25 cellular contexts compared by ENCODE assay signal in the genomic region with DNA sequence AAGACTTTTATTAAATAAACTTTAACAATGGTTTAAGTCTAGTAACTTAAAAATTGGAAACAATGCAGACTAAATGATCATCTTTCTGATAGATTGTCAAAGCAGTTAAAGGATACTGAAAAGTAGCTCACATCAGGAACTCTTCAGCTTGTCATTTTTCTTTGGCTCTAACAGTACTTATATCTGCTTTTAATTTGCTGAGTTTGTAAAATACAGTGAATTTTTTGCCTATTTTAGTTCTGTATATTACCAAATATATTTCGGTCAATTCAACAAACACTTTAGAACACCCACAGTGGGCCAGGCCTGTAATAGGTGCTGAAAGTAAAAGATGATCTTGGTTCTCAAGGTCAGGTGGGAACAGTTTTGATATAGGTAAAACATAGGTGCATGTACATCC.
"Had no signal": no experiment of that assay in that cellular context is flagged by ENCODE, and none has a peak within 500 bp of the region (broad histone marks: within the 10 kb centered on the region; RNA-seq: fewer than 3 reads in every experiment).

No MANE protein-coding gene starts in this region.

- H3K4me2 ChIP-seq: hepatocyte had no signal

- H3K27ac Mint-ChIP-seq: mesothelial cell of epicardium had no signal

- H3K27ac ChIP-seq: coronary artery, dorsolateral prefrontal cortex, esophagus muscularis mucosa, foreskin keratinocyte, gastroesophageal sphincter, heart left ventricle, hepatocyte, left lung, lower lobe of right lung had no signal

- H3K4me3 Mint-ChIP-seq: immature natural killer cell, mesothelial cell of epicardium, naive B cell had no signal

- H3K4me3 ChIP-seq: coronary artery, dorsolateral prefrontal cortex, esophagus muscularis mucosa, gastroesophageal sphincter, heart left ventricle, hepatocyte, left lung, lower lobe of right lung, mucosa of descending colon had no signal

- H3K9me3 Mint-ChIP-seq: immature natural killer cell, mesothelial cell of epicardium, naive B cell had no signal

- H3K27me3 Mint-ChIP-seq: naive B cell had no signal

- DNase-seq: dermis blood vessel endothelial cell; dorsolateral prefrontal cortex; effector CD4-positive, alpha-beta T cell; effector memory CD4-positive, alpha-beta T cell; foreskin keratinocyte; heart left ventricle; hypothalamus; immature natural killer cell; islet precursor cell; kidney; kidney glomerular epithelial cell; left lung; left ventricle myocardium superior; lower lobe of right lung; mesenchymal stem cell; mucosa of descending colon; naive B cell had no signal

- H3K27me3 ChIP-seq: dorsolateral prefrontal cortex, esophagus muscularis mucosa, foreskin keratinocyte, gastroesophageal sphincter, heart left ventricle, hepatocyte, left lung had no signal

- ATAC-seq: foreskin keratinocyte, gastroesophageal sphincter, heart left ventricle, left lung, left ventricle myocardium superior, lower lobe of right lung, mucosa of descending colon had no signal

- H3K9me3 ChIP-seq: esophagus muscularis mucosa, gastroesophageal sphincter, heart left ventricle, left lung, lower lobe of right lung, mucosa of descending colon had no signal

- FAIRE-seq: colon, endothelial cell of umbilical vein, frontal cortex, kidney had no signal
